21 cellular contexts compared by ENCODE assay signal in genomic region chr4:8197521-8197920, GRCh38. TPM values are rescaled to one million over a fixed set of nuclear protein-coding genes. Genes with fewer than 3 reads are reported as not detected.
DNase-seq lines count a peak whose midpoint lies in the region; ATAC-seq, FAIRE-seq and TF ChIP-seq lines count a peak whose summit lies in the region.
"Had no signal": no experiment of that assay in that cellular context is flagged by ENCODE, and none has a peak within 500 bp of the region (broad histone marks: within the 10 kb centered on the region; RNA-seq: fewer than 3 reads in every experiment).

No MANE protein-coding gene starts in this region.

- no peak for FAIRE-seq in kidney (lab: Jason Lieb, UNC)
- FAIRE-seq: GM12878 had no signal

- no peak overlapping the region for H3K9ac ChIP-seq in kidney (ENCODE audit: low read length in 2 of 2)
- H3K9ac ChIP-seq: GM23248 had no signal

- H3K27me3 ChIP-seq in spleen (replicated peaks in 1 of 7), result no peaks in the 10 kb centered on the region
- H3K27me3 ChIP-seq: SJCRH30 had no signal

- H3K27me3 Mint-ChIP-seq in stimulated activated naive B cell treated with anti-CD40 and anti-IgM and Interleukin-4, amounts not matched to agents 10 μg/mL and 1 μg/mL and 100 μg/mL, for 72 hours, result peaks cover 0 to 4% of the 10 kb centered on the region in 2 donors

- intact Hi-C loops in kidney (cut with DNase I) (no loop called here), spleen (cut with DNase I; ENCODE audit: low total_unique reads) (no loop called here)

- no peaks in the 10 kb centered on the region for H3K9me3 ChIP-seq in kidney (ENCODE audit: control insufficient read depth in 1 of 2, low read length in 2 of 2)
- H3K9me3 ChIP-seq in spleen, result no peaks in the 10 kb centered on the region
- H3K9me3 ChIP-seq: SJCRH30 had no signal

- ATAC-seq in stimulated activated naive B cell treated with anti-CD40 and anti-IgM and Interleukin-4, amounts not matched to agents 10 μg/mL and 1 μg/mL and 100 μg/mL, for 72 hours (replicated peaks), result no peak
- ATAC-seq in stimulated activated naive CD8-positive, alpha-beta T cell treated with anti-CD3 and anti-CD28 coated beads, Interleukin-15, Interleukin-2, amounts not matched to agents 100 U/mL and 50 U/mL, for 24 hours, result no peak
- ATAC-seq: GM12878 had no signal

- CTCF ChIA-PET in RWPE1 (lab: Yijun Ruan, JAX), result interaction anchor here (3.5 kb wide), 1 partner anchor 21 kb away, joined by 21 read pairs; no protein-coding TSS in a partner anchor

- TF ChIP-seq CTCF in C4-2B (conservative IDR thresholded peaks at IDR 0.05) (no peak), RWPE1 (conservative IDR thresholded peaks at IDR 0.05; ENCODE audit: low read depth) (no peak), kidney (IDR thresholded peaks at IDR 0.05; ENCODE audit: borderline replicate concordance, extremely low read depth, insufficient read depth) (no peak), spleen (IDR thresholded peaks at IDR 0.05 in 8 of 11, conservative IDR thresholded peaks at IDR 0.05 in 3 of 11) (no peak)

- POLR2A ChIA-PET in RWPE1 (lab: Yijun Ruan, JAX; ENCODE audit: low non-redundant PET), result no interaction called here

- no peaks in the 10 kb centered on the region for H3K9me3 Mint-ChIP-seq in stimulated activated naive B cell treated with anti-CD40 and anti-IgM and Interleukin-4, amounts not matched to agents 10 μg/mL and 1 μg/mL and 100 μg/mL, for 72 hours

- H3K4me1 ChIP-seq in kidney (ENCODE audit: control insufficient read depth in 1 of 2, insufficient read depth in 1 of 2, low read depth in 1 of 2, low read length in 2 of 2), result peaks cover 21 to 59% of the 10 kb centered on the region in 2 donors
- H3K4me1 ChIP-seq in spleen, result peaks cover 30 to 86% (median 68%) of the 10 kb centered on the region in 6 donors

- 89 to 91% (median 91%) methylated on average over 12 to 13 of the region's 13 CpGs for WGBS in spleen, 5 donors

- H3K4me3 Mint-ChIP-seq in stimulated activated naive B cell treated with anti-CD40 and anti-IgM and Interleukin-4, amounts not matched to agents 10 μg/mL and 1 μg/mL and 100 μg/mL, for 72 hours, result no peak overlapping the region

- TF ChIP-seq POLR2A in spleen (IDR thresholded peaks at IDR 0.05), result no peak

- H3K4me3 ChIP-seq in kidney (ENCODE audit: low read length in 2 of 2) (no peak overlapping the region), spleen (no peak overlapping the region)
- H3K4me3 ChIP-seq: GM12878, GM23248, SJCRH30 had no signal

- H3K4me1 Mint-ChIP-seq in stimulated activated naive B cell treated with anti-CD40 and anti-IgM and Interleukin-4, amounts not matched to agents 10 μg/mL and 1 μg/mL and 100 μg/mL, for 72 hours, result peaks cover 51 to 76% of the 10 kb centered on the region in 2 donors

- DNase-seq in RWPE1 (ENCODE audit: low spot score), result no peak
- DNase-seq in kidney, result peak; percentile 77
- peak; percentile 84 for DNase-seq in spleen
- DNase-seq in stimulated activated naive B cell treated with anti-CD40 and anti-IgM and Interleukin-4, amounts not matched to agents 10 μg/mL and 1 μg/mL and 100 μg/mL, for 72 hours, result no peak
- DNase-seq in stimulated activated naive CD8-positive, alpha-beta T cell treated with anti-CD3 and anti-CD28 coated beads, Interleukin-15, Interleukin-2, amounts not matched to agents 100 U/mL and 50 U/mL, for 24 hours, result no peak
- DNase-seq in HCEC 1CT, result no peak
- DNase-seq: ACHN, AML-193, DMS 273 treated with DMSO at 0.1 percent for 48 hours, GDM1, GM23248, KBM-7, MV-4-11, NCI-H1417 treated with DMSO at 0.1 percent for 48 hours, NCI-H1930, NCI-H446 treated with DMSO at 0.1 percent for 48 hours, NCI-H748 treated with DMSO at 0.1 percent for 48 hours, RPMI8226, SJCRH30 had no signal

- H3K36me3 ChIP-seq in kidney (ENCODE audit: control insufficient read depth in 1 of 2, insufficient read depth in 2 of 2, low read length in 2 of 2), result no peaks in the 10 kb centered on the region
- H3K36me3 ChIP-seq in spleen, result no peaks in the 10 kb centered on the region
- H3K36me3 ChIP-seq: SJCRH30 had no signal

- peaks cover 13 to 22% of the 10 kb centered on the region in 2 donors for H3K36me3 Mint-ChIP-seq in stimulated activated naive B cell treated with anti-CD40 and anti-IgM and Interleukin-4, amounts not matched to agents 10 μg/mL and 1 μg/mL and 100 μg/mL, for 72 hours

- peak overlapping the region; percentile 80; the same call in 1 of the 2 replicates for H3K27ac ChIP-seq in C4-2B
- H3K27ac ChIP-seq in RWPE1, result peak overlapping the region; percentile 96
- H3K27ac ChIP-seq in kidney (ENCODE audit: low read depth in 2 of 2, low read length in 2 of 2), result peak overlapping the region; percentile 93 to 96
- peak overlapping the region in 3 of 8 donors; percentile 86 to 94 (median 91) for H3K27ac ChIP-seq in spleen
- H3K27ac ChIP-seq: GM23248, SJCRH30 had no signal

- H3K27ac Mint-ChIP-seq in stimulated activated naive B cell treated with anti-CD40 and anti-IgM and Interleukin-4, amounts not matched to agents 10 μg/mL and 1 μg/mL and 100 μg/mL, for 72 hours, result no peak overlapping the region

RNA-seq across cellular contexts. Expression of gene SH3TC1, which starts 1.6 kb away (rescaled TPM):
- 127 TPM for total RNA-seq in kidney
- polyA plus RNA-seq in kidney (ENCODE audit: insufficient read depth, low read depth, low replicate concordance), result 43.1 TPM
- 100 to 1,000 TPM in 1 of 7 donors, 10 to 100 TPM in 6; 58.0 to 157 (median 69.4) TPM for total RNA-seq in spleen
- 10 to 100 TPM; 23.3 to 43.7 (median 23.5) TPM for polyA plus RNA-seq in spleen

RNA-seq across cellular contexts. Expression of gene ABLIM2, which starts 38.9 kb away (rescaled TPM):
- total RNA-seq in kidney (23.3 TPM), spleen (100 to 1,000 TPM in 4 of 7 donors, 10 to 100 TPM in 3; 41.8 to 127 (median 100) TPM)
- polyA plus RNA-seq in kidney (ENCODE audit: insufficient read depth, low read depth, low replicate concordance) (9.5 TPM), spleen (10 to 100 TPM; 11.8 to 49.8 (median 26.6) TPM)
- total RNA-seq: GM23248 had no signal
- polyA plus RNA-seq: GM23248 had no signal

Comparison
In these comparisons a context has a peak if more than half of its experiments do, and no peak if none do; other contexts are left out.
1. DNase-seq: peak in kidney (single experiment) and spleen (single experiment); none in RWPE1 (single experiment), stimulated activated naive B cell treated with anti-CD40 and anti-IgM and Interleukin-4, amounts not matched to agents 10 μg/mL and 1 μg/mL and 100 μg/mL, for 72 hours (single experiment), stimulated activated naive CD8-positive, alpha-beta T cell treated with anti-CD3 and anti-CD28 coated beads, Interleukin-15, Interleukin-2, amounts not matched to agents 100 U/mL and 50 U/mL, for 24 hours (single experiment) and HCEC 1CT (single experiment).